Comparison of ENCODE assay signal across 13 cellular contexts in genomic region chr17:55416470-55417052, GRCh38. TPM values are rescaled to one million over a fixed set of nuclear protein-coding genes. Genes with fewer than 3 reads are reported as not detected.
DNase-seq lines count a peak whose midpoint lies in the region; ATAC-seq and TF ChIP-seq lines count a peak whose summit lies in the region.
"Had no signal": no experiment of that assay in that cellular context is flagged by ENCODE, and none has a peak within 500 bp of the region (broad histone marks: within the 10 kb centered on the region; RNA-seq: fewer than 3 reads in every experiment).

No MANE protein-coding gene starts in this region.

- intact Hi-C loops in activated B cell treated with CpG ODN at 0.5 μM for 24 hours (cut with micrococcal nuclease) (no loop called here), heart left ventricle (cut with DNase I) (loop anchor here in 6 of 10 donors (5.0 to 10.0 kb wide), 6 partner anchors 62 to 338 kb away; partner anchors contain the start of genes SMIM36 (in 3 of the 6), HLF (in 1 of the 6) and PCTP (in 1 of the 6)), transverse colon (cut with DNase I; ENCODE audit: low total_unique reads) (no loop called here)

- 41 to 48% (median 45%) methylated on average over 4 of the region's 4 CpGs for WGBS in heart left ventricle, 4 donors
- WGBS in transverse colon (ENCODE audit: low coverage in 1 of 2), 2 donors = 68 to 80% methylated on average over 1 to 4 of the region's 4 CpGs

- ATAC-seq in activated B cell treated with CpG ODN at 0.5 μM for 24 hours (ENCODE audit: low read depth) = no peak
- ATAC-seq in heart left ventricle = peak in 1 of 4 donors; percentile 1
- no peak for ATAC-seq in effector memory CD8-positive, alpha-beta T cell (replicated peaks)
- no peak for ATAC-seq in HG03159 (IDR thresholded peaks at IDR 0.05; ENCODE audit: unreplicated experiment)

- in situ Hi-C loops in transverse colon (cut with MboI; ENCODE audit: low pct_ligation_motif_present in 1 of 4, low pct_unique_long_range_greater_than_20kb in 1 of 4, low sequenced_read_pairs in 3 of 4) = no loop called here

- no peak for TF ChIP-seq EP300 in transverse colon (IDR thresholded peaks at IDR 0.05; ENCODE audit: low read depth)

- no peaks in the 10 kb centered on the region for H3K27me3 Mint-ChIP-seq in T-helper 2 cell treated with Interferon-gamma antibody and Interleukin-4, amounts not matched to agents 5 μg/mL and 100 μg/mL, for 36 hours (ENCODE audit: low read depth)
- H3K27me3 Mint-ChIP-seq in activated B cell treated with CpG ODN at 0.5 μM for 24 hours = no peaks in the 10 kb centered on the region
- H3K27me3 Mint-ChIP-seq in effector memory CD8-positive, alpha-beta T cell = no peaks in the 10 kb centered on the region

- POLR2A ChIA-PET in activated B cell treated with CpG ODN at 0.5 μM for 24 hours (lab: Charles Lee) = interaction anchor here (3.2 kb wide), 1 partner anchor 20 kb away, joined by 13 read pairs; no protein-coding TSS in a partner anchor

- no peak for DNase-seq in T-helper 2 cell treated with Interferon-gamma antibody and Interleukin-4, amounts not matched to agents 5 μg/mL and 100 μg/mL, for 36 hours (ENCODE audit: low spot score)
- DNase-seq in T-helper 2 cell = no peak
- no peak for DNase-seq in activated B cell treated with CpG ODN at 0.5 μM for 24 hours
- no peak for DNase-seq in heart left ventricle
- DNase-seq in skeletal muscle cell (ENCODE audit: low read depth) = peak; percentile 36
- no peak for DNase-seq in effector memory CD8-positive, alpha-beta T cell
- no peak for DNase-seq in transverse colon
- DNase-seq: activated T-cell treated with anti-CD3 and anti-CD28 coated beads, Interleukin-2, amount 50 U/mL, for 1 hour; dermis blood vessel endothelial cell; DMS79; glutamatergic neuron; NCI-H1930 had no signal

- H3K4me3 ChIP-seq in heart left ventricle = no peak overlapping the region
- no peak overlapping the region for H3K4me3 ChIP-seq in skeletal muscle cell (ENCODE audit: low read depth, low read length)
- H3K4me3 ChIP-seq in transverse colon = no peak overlapping the region

- H3K36me3 ChIP-seq in heart left ventricle = peaks cover 0 to 27% (median 20%) of the 10 kb centered on the region in 9 donors
- H3K36me3 ChIP-seq in transverse colon = peaks cover 0 to 11% (median 3%) of the 10 kb centered on the region in 4 donors

- peaks cover 55% of the 10 kb centered on the region for H3K4me1 Mint-ChIP-seq in T-helper 2 cell treated with Interferon-gamma antibody and Interleukin-4, amounts not matched to agents 5 μg/mL and 100 μg/mL, for 36 hours (ENCODE audit: low read depth)
- H3K4me1 Mint-ChIP-seq in activated B cell treated with CpG ODN at 0.5 μM for 24 hours = peaks cover 48% of the 10 kb centered on the region
- peaks cover 35 to 45% of the 10 kb centered on the region in 2 donors for H3K4me1 Mint-ChIP-seq in effector memory CD8-positive, alpha-beta T cell (ENCODE audit: low read depth in 2 of 2)

- H3K27me3 ChIP-seq in heart left ventricle = no peaks in the 10 kb centered on the region
- no peaks in the 10 kb centered on the region for H3K27me3 ChIP-seq in transverse colon

- H3K27ac ChIP-seq in heart left ventricle = peak overlapping the region; percentile 41 to 96 (median 70)
- H3K27ac ChIP-seq in transverse colon = no peak overlapping the region

- peaks cover 63% of the 10 kb centered on the region for H3K36me3 Mint-ChIP-seq in T-helper 2 cell treated with Interferon-gamma antibody and Interleukin-4, amounts not matched to agents 5 μg/mL and 100 μg/mL, for 36 hours (ENCODE audit: low read depth)
- H3K36me3 Mint-ChIP-seq in activated B cell treated with CpG ODN at 0.5 μM for 24 hours (ENCODE audit: low read depth) = peaks cover 52% of the 10 kb centered on the region
- H3K36me3 Mint-ChIP-seq in effector memory CD8-positive, alpha-beta T cell (ENCODE audit: insufficient read depth) = peaks cover 29% of the 10 kb centered on the region

- no peaks in the 10 kb centered on the region for H3K9me3 ChIP-seq in heart left ventricle
- no peaks in the 10 kb centered on the region for H3K9me3 ChIP-seq in transverse colon

- peak overlapping the region; percentile 58 for H3K27ac Mint-ChIP-seq in T-helper 2 cell treated with Interferon-gamma antibody and Interleukin-4, amounts not matched to agents 5 μg/mL and 100 μg/mL, for 36 hours
- peak overlapping the region; percentile 19 for H3K27ac Mint-ChIP-seq in activated B cell treated with CpG ODN at 0.5 μM for 24 hours
- peak overlapping the region in 1 of 2 donors; percentile 49 for H3K27ac Mint-ChIP-seq in effector memory CD8-positive, alpha-beta T cell

- peak overlapping the region; percentile 41 for H3K4me3 Mint-ChIP-seq in T-helper 2 cell treated with Interferon-gamma antibody and Interleukin-4, amounts not matched to agents 5 μg/mL and 100 μg/mL, for 36 hours
- H3K4me3 Mint-ChIP-seq in activated B cell treated with CpG ODN at 0.5 μM for 24 hours = no peak overlapping the region
- no peak overlapping the region for H3K4me3 Mint-ChIP-seq in effector memory CD8-positive, alpha-beta T cell

- TF ChIP-seq CTCF in activated B cell treated with CpG ODN at 0.5 μM for 24 hours (IDR thresholded peaks at IDR 0.05) (no peak), heart left ventricle (IDR thresholded peaks at IDR 0.05) (no peak), transverse colon (IDR thresholded peaks at IDR 0.05) (no peak)

- H3K4me1 ChIP-seq in heart left ventricle (peaks cover 0 to 44% (median 21%) of the 10 kb centered on the region in 12 donors), transverse colon (peaks cover 0 to 21% (median 14%) of the 10 kb centered on the region in 4 donors)

- H3K9me3 Mint-ChIP-seq in T-helper 2 cell treated with Interferon-gamma antibody and Interleukin-4, amounts not matched to agents 5 μg/mL and 100 μg/mL, for 36 hours = no peaks in the 10 kb centered on the region
- H3K9me3 Mint-ChIP-seq in activated B cell treated with CpG ODN at 0.5 μM for 24 hours = no peaks in the 10 kb centered on the region
- H3K9me3 Mint-ChIP-seq in effector memory CD8-positive, alpha-beta T cell = no peaks in the 10 kb centered on the region

- CTCF ChIA-PET in activated B cell treated with CpG ODN at 0.5 μM for 24 hours (lab: Charles Lee) = interaction anchor here (2.0 kb wide), 1 partner anchor 98 kb away, joined by 7 read pairs; no protein-coding TSS in a partner anchor

- TF ChIP-seq POLR2A in heart left ventricle (IDR thresholded peaks at IDR 0.05) = no peak
- no peak for TF ChIP-seq POLR2A in transverse colon (IDR thresholded peaks at IDR 0.05)

RNA-seq across cellular contexts. Expression of gene MMD, which starts 5.1 kb away (rescaled TPM):
- total RNA-seq in activated B cell treated with CpG ODN at 0.5 μM for 24 hours (45.5 and 46.3 TPM in 2 replicates), heart left ventricle (10 to 100 TPM in 8 of 9 donors, 1 to 10 TPM in 1; 8.8 to 25.0 (median 12.5) TPM), transverse colon (10 to 100 TPM in 3 of 4 donors, 1 to 10 TPM in 1; 4.8 to 18.9 (median 14.3) TPM)
- polyA plus RNA-seq in heart left ventricle = 1 to 10 TPM; 8.2 to 9.6 TPM

Comparison
In these comparisons a context has a peak if more than half of its experiments do, and no peak if none do; other contexts are left out.
1. H3K27ac ChIP-seq: peak in heart left ventricle (12 of 12); none in transverse colon (0 of 4).
2. intact Hi-C loops: an anchor here in heart left ventricle (5.0 to 10.0 kb wide); none called in activated B cell treated with CpG ODN at 0.5 μM for 24 hours and transverse colon.